9 cellular contexts compared by ENCODE assay signal in genomic region chr13:51070005-51070649, GRCh38. TPM values are rescaled to one million over a fixed set of nuclear protein-coding genes. Genes with fewer than 3 reads are reported as not detected.
A peak's percentile ranks its signal among the peaks of the same experiment; 100 is the strongest.
DNase-seq lines count a peak whose midpoint lies in the region; ATAC-seq and TF ChIP-seq lines count a peak whose summit lies in the region.
"Had no signal": no experiment of that assay in that cellular context is flagged by ENCODE, and none has a peak within 500 bp of the region (broad histone marks: within the 10 kb centered on the region; RNA-seq: fewer than 3 reads in every experiment).

No MANE protein-coding gene starts in this region.

- H3K9ac ChIP-seq in BLaER1: no peak overlapping the region

- H3K9me3 ChIP-seq in BLaER1: no peaks in the 10 kb centered on the region
- no peaks in the 10 kb centered on the region for H3K9me3 ChIP-seq in lower lobe of right lung

- intact Hi-C loops in lower lobe of right lung (cut with DNase I): no loop called here

- ATAC-seq in HG03457 (IDR thresholded peaks at IDR 0.05; ENCODE audit: unreplicated experiment) (peak; percentile 55), lower lobe of right lung (peak; percentile 89 to 91)

- peak; percentile 97 for TF ChIP-seq CTCF in lower lobe of right lung (IDR thresholded peaks at IDR 0.05)

- H4K20me1 ChIP-seq in BLaER1: no peaks in the 10 kb centered on the region

- peak; percentile 30 for DNase-seq in GM19238 (ENCODE audit: insufficient read length, low spot score)
- DNase-seq in NCI-H526 (lab: John Stamatoyannopoulos, UW): peak; percentile 91 to 97
- DNase-seq in activated CD4-positive, alpha-beta T cell treated with anti-CD3 and anti-CD28 coated beads, Interleukin-2, amount 50 U/mL, for 1 hour: peak; percentile 76
- DNase-seq in dermis microvascular lymphatic vessel endothelial cell (ENCODE audit: low read depth in 2 of 2): peak; percentile 58 to 77
- peak; percentile 87 for DNase-seq in lower lobe of right lung
- DNase-seq in stimulated activated CD8-positive, alpha-beta memory T cell treated with anti-CD3 and anti-CD28 coated beads, Interleukin-12 subunit alpha, Interleukin-12 subunit beta, amount 100 ng/mL, for 24 hours (ENCODE audit: extremely low read depth): peak; percentile 35

- H3K4me2 ChIP-seq in BLaER1: peak overlapping the region; percentile 54

- H3K4me3 ChIP-seq in BLaER1: no peak overlapping the region
- H3K4me3 ChIP-seq in lower lobe of right lung: no peak overlapping the region

- H3K27me3 ChIP-seq in BLaER1 (no peaks in the 10 kb centered on the region), lower lobe of right lung (ENCODE audit: low read depth) (peaks cover 4% of the 10 kb centered on the region)

- peaks cover 56% of the 10 kb centered on the region for H3K4me1 ChIP-seq in BLaER1
- H3K4me1 ChIP-seq in lower lobe of right lung: peaks cover 10% of the 10 kb centered on the region

- H3K36me3 ChIP-seq in BLaER1 (no peaks in the 10 kb centered on the region), lower lobe of right lung (no peaks in the 10 kb centered on the region)

- H3K27ac ChIP-seq in BLaER1 (0 out of 2 replicates have a peak overlapping the region, but pooled peaks have one; percentile 11), lower lobe of right lung (no peak overlapping the region)

RNA-seq across cellular contexts. Expression of gene C13orf42, which starts 40.9 kb away (rescaled TPM):
- not detected in 2 replicates for total RNA-seq in dermis microvascular lymphatic vessel endothelial cell
- total RNA-seq in lower lobe of right lung: not detected
- total RNA-seq: T-helper 1 cell treated with Interleukin-12 subunit alpha and Interleukin-12 subunit beta and Interleukin-4 antibody, amounts not matched to agents 30 ng/mL and 1 ng/mL, for 36 hours had no signal

Comparison
In these comparisons a context has a peak if more than half of its experiments do, and no peak if none do; other contexts are left out.
1. DNase-seq: peak in every context shown above with its lines; median percentile 94 in NCI-H526; 87 in lower lobe of right lung; 76 in activated CD4-positive, alpha-beta T cell treated with anti-CD3 and anti-CD28 coated beads, Interleukin-2, amount 50 U/mL, for 1 hour; 68 in dermis microvascular lymphatic vessel endothelial cell; 35 in stimulated activated CD8-positive, alpha-beta memory T cell treated with anti-CD3 and anti-CD28 coated beads, Interleukin-12 subunit alpha, Interleukin-12 subunit beta, amount 100 ng/mL, for 24 hours; 30 in GM19238.